ENCODE assay signal across 25 cellular contexts in the genomic region with DNA sequence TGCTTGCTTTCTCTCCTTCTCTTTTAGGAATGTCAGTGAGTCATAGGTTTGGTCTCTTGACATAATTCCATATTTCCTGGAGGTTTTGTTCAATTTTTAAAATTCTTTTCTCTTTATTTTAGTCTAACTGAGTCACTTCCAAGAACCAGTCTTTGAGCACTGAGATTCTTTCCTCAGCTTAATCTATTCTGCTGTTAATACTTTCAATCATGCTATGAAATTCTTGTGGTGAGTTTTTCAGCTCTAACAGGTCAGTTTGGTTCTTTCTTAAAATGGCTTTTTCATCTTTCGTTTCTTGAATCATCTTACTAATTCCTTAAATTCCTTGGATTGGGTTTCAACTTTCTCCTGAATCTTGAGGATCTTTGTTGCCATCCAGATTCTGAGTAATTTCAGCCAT.
A peak's percentile ranks its signal among the peaks of the same experiment; 100 is the strongest.
DNase-seq lines count a peak whose midpoint lies in the region; TF ChIP-seq lines count a peak whose summit lies in the region.
"Had no signal": no experiment of that assay in that cellular context is flagged by ENCODE, and none has a peak within 500 bp of the region (broad histone marks: within the 10 kb centered on the region; RNA-seq: fewer than 3 reads in every experiment).

No MANE protein-coding gene starts in this region.

- no peak for TF ChIP-seq CTCF in astrocyte of the spinal cord (IDR thresholded peaks at IDR 0.05; ENCODE audit: low read depth, low read length)

- DNase-seq in HS-27A (ENCODE audit: low read depth) = peak; percentile 50
- DNase-seq in astrocyte of the spinal cord (ENCODE audit: low read depth, low spot score) = peak; percentile 58
- DNase-seq in glomerular visceral epithelial cell (ENCODE audit: extremely low spot score) = peak; percentile 9
- no peak for DNase-seq in HT-29 (ENCODE audit: low spot score)
- no peak for DNase-seq in putamen (ENCODE audit: low spot score)
- DNase-seq in activated T-cell treated with anti-CD3 and anti-CD28 coated beads for 4 hours = no peak
- DNase-seq in GM03348 (ENCODE audit: low spot score) = no peak
- DNase-seq: activated CD4-positive, CD25-positive, alpha-beta regulatory T cell treated with anti-CD3 and anti-CD28 coated beads, Interleukin-2, amount 50 U/mL, for 72 hours; activated CD8-positive, alpha-beta T cell treated with anti-CD3 and anti-CD28 coated beads for 36 hours; activated effector memory CD4-positive, alpha-beta T cell treated with anti-CD3 and anti-CD28 coated beads, Interleukin-2, amount 50 U/mL, for 16 hours; cortex of kidney; DMS53; H7; head of caudate nucleus; MG63; NCI-H1417; NCI-H510A; small intestine; stimulated activated CD4-positive, alpha-beta T cell treated with anti-CD3 and anti-CD28 coated beads, Interleukin-2, amount 100 ng/mL, for 24 hours had no signal

- H2AFZ ChIP-seq in ACC112 (ENCODE audit: low read length, unreplicated experiment) = no peak overlapping the region
- H2AFZ ChIP-seq: neural progenitor cell had no signal

- H3K4me1 ChIP-seq in ACC112 (ENCODE audit: control insufficient read depth, insufficient read depth, low read length, unreplicated experiment) = no peaks in the 10 kb centered on the region
- H3K4me1 ChIP-seq: esophagus muscularis mucosa, neural progenitor cell, prostate gland had no signal

- no peaks in the 10 kb centered on the region for H3K36me3 ChIP-seq in ACC112 (ENCODE audit: insufficient read depth, low read length)
- H3K36me3 ChIP-seq: cardiac muscle cell, esophagus muscularis mucosa, MG63, neural progenitor cell, prostate gland had no signal

- H3K4me3 ChIP-seq in ACC112 (ENCODE audit: low read depth, low read length) (no peak overlapping the region), astrocyte of the spinal cord (ENCODE audit: low read depth, low read length) (no peak overlapping the region)
- H3K4me3 ChIP-seq: cardiac muscle cell, esophagus muscularis mucosa, GM12878, MG63, neural progenitor cell, prostate gland had no signal

- no peaks in the 10 kb centered on the region for H3K27me3 ChIP-seq in ACC112 (ENCODE audit: insufficient read depth, low read length)
- H3K27me3 ChIP-seq: cardiac muscle cell, esophagus muscularis mucosa, MG63, neural progenitor cell had no signal

- in situ Hi-C loops in astrocyte of the spinal cord (cut with HindIII; ENCODE audit: low sequenced_read_pairs) = no loop called here

- H3K27ac ChIP-seq in ACC112 (ENCODE audit: low read depth, low read length) = peak overlapping the region; percentile 13; the same call in 1 of the 2 replicates
- H3K27ac ChIP-seq: cardiac muscle cell, esophagus muscularis mucosa, neural progenitor cell, prostate gland had no signal

- H3K79me2 ChIP-seq in ACC112 (ENCODE audit: control insufficient read depth, insufficient read depth, low read length, unreplicated experiment) = no peaks in the 10 kb centered on the region

Comparison
In these comparisons a context has a peak if more than half of its experiments do, and no peak if none do; other contexts are left out.
1. DNase-seq: peak in HS-27A (single experiment), astrocyte of the spinal cord (single experiment) and glomerular visceral epithelial cell (single experiment); none in HT-29 (single experiment), putamen (single experiment), activated T-cell treated with anti-CD3 and anti-CD28 coated beads for 4 hours (single experiment) and GM03348 (single experiment).